ENCODE assay signal across 24 cellular contexts in the genomic region with DNA sequence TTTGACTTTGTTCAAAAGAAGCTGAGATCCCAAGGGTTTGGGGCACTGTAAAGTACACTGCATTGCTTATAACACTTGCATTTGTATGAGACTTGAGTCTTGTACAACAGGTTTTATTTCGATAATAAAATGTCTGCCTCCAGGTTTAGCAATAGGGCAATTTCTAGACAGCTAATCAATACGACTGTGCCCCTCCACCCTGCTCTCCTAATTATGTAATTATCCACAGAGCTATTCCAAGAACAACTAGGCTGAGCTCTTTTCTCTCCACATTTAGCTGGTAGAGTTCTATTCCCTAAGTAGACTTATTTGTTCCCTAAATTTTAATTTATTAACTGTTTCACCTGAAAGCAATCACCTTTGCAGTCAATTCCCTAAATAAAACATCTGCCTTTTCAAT. TPM values are rescaled to one million over a fixed set of nuclear protein-coding genes. Genes with fewer than 3 reads are reported as not detected.
A peak's percentile ranks its signal among the peaks of the same experiment; 100 is the strongest.
DNase-seq lines count a peak whose midpoint lies in the region; ATAC-seq and TF ChIP-seq lines count a peak whose summit lies in the region.
"Had no signal": no experiment of that assay in that cellular context is flagged by ENCODE, and none has a peak within 500 bp of the region (broad histone marks: within the 10 kb centered on the region; RNA-seq: fewer than 3 reads in every experiment).

No MANE protein-coding gene starts in this region.

- H3K27ac ChIP-seq in OCI-LY3 (ENCODE audit: low read length) (peak overlapping the region; percentile 38; the same call in 1 of the 2 replicates), trophoblast cell (ENCODE audit: low read depth, low read length) (peak overlapping the region; percentile 74), OCI-LY7 (ENCODE audit: low read depth, low read length, poor library complexity, severe bottlenecking) (no peak overlapping the region)
- H3K27ac ChIP-seq: Peyer's patch had no signal

- H3K9me2 ChIP-seq in OCI-LY7 (ENCODE audit: insufficient read depth, low read length) = no peaks in the 10 kb centered on the region

- H3K9ac ChIP-seq in OCI-LY3 (ENCODE audit: low read length) (peak overlapping the region; percentile 10; the same call in 1 of the 2 replicates), trophoblast cell (ENCODE audit: low read length) (no peak overlapping the region)

- H3K23ac ChIP-seq in trophoblast cell (ENCODE audit: low read length) = no peak overlapping the region

- POLR2A ChIA-PET in OCI-LY7 (lab: Charles Lee) = no interaction called here

- no peak overlapping the region for H3K14ac ChIP-seq in trophoblast cell (ENCODE audit: low read length)

- H3K9me3 ChIP-seq in OCI-LY3 (ENCODE audit: insufficient read depth, low read length) (no peaks in the 10 kb centered on the region), trophoblast cell (ENCODE audit: insufficient read depth, low read depth, low read length) (no peaks in the 10 kb centered on the region), OCI-LY7 (ENCODE audit: low read length) (no peaks in the 10 kb centered on the region)
- H3K9me3 ChIP-seq: HAP-1, MG63, Peyer's patch had no signal

- peak overlapping the region; percentile 93 for H2BK120ac ChIP-seq in trophoblast cell (ENCODE audit: insufficient read depth, low read length, poor library complexity)

- no peak for TF ChIP-seq CTCF in OCI-LY3 (IDR thresholded peaks at IDR 0.05; ENCODE audit: low read depth, low read length)
- no peak for TF ChIP-seq CTCF in OCI-LY7 (conservative IDR thresholded peaks at IDR 0.05; ENCODE audit: low read length)

- peak in 2 of 3 experiments; percentile 43 to 76 for DNase-seq in NCI-H1417 (lab: John Stamatoyannopoulos, UW)
- no peak for DNase-seq in NCI-H1417 treated with DMSO at 0.1 percent for 48 hours (lab: John Stamatoyannopoulos, UW)
- peak; percentile 77 for DNase-seq in NCI-H146 (lab: John Stamatoyannopoulos, UW)
- DNase-seq in trophoblast cell = no peak
- DNase-seq in OCI-M1 (lab: John Stamatoyannopoulos, UW) = no peak
- no peak for DNase-seq in OCI-LY7 (ENCODE audit: low spot score)
- DNase-seq: GOT3, HFFc6, KBM-7, MG63, NCI-H1694, NCI-H2029 treated with DMSO at 0.1 percent for 48 hours, NCI-H2171, NCI-H226, NCI-H510A, NCI-H774, Peyer's patch, SHP77 treated with DMSO at 0.1 percent for 48 hours, T-helper 1 cell had no signal

- H3K4me1 ChIP-seq in OCI-LY3 (ENCODE audit: low read length) (peaks cover 30% of the 10 kb centered on the region), trophoblast cell (ENCODE audit: control insufficient read depth in 1 of 2, insufficient read depth in 2 of 2, low read length in 2 of 2) (peaks cover 9 to 11% of the 10 kb centered on the region in 2 experiments), OCI-LY7 (ENCODE audit: insufficient read depth, low read length, poor library complexity, severe bottlenecking) (no peaks in the 10 kb centered on the region)
- H3K4me1 ChIP-seq: Peyer's patch had no signal

- no peak for ATAC-seq in GM21825 (IDR thresholded peaks at IDR 0.05; ENCODE audit: unreplicated experiment)

- peaks cover 10% of the 10 kb centered on the region for H3K79me1 ChIP-seq in trophoblast cell (ENCODE audit: low read length)

- H3K4me2 ChIP-seq in OCI-LY3 (ENCODE audit: low read length) (peak overlapping the region; percentile 76), trophoblast cell (ENCODE audit: low read length) (no peak overlapping the region), OCI-LY7 (ENCODE audit: low read length) (no peak overlapping the region)

- H3K18ac ChIP-seq in trophoblast cell (ENCODE audit: low read length) = no peak overlapping the region

- H3K79me2 ChIP-seq in OCI-LY3 (ENCODE audit: low read length) (no peaks in the 10 kb centered on the region), trophoblast cell (ENCODE audit: control insufficient read depth, insufficient read depth, low read length, poor library complexity) (no peaks in the 10 kb centered on the region), OCI-LY7 (ENCODE audit: insufficient read depth, low read depth, low read length) (no peaks in the 10 kb centered on the region)

- H3K36me3 ChIP-seq in OCI-LY3 (replicated peaks; ENCODE audit: low read depth, low read length) (no peaks in the 10 kb centered on the region), trophoblast cell (ENCODE audit: control insufficient read depth in 1 of 2, insufficient read depth in 2 of 2, low read length in 2 of 2) (no peaks in the 10 kb centered on the region), OCI-LY7 (ENCODE audit: insufficient read depth, low read length) (no peaks in the 10 kb centered on the region)
- H3K36me3 ChIP-seq: HAP-1, MG63, Peyer's patch had no signal

- H2AFZ ChIP-seq in OCI-LY3 (ENCODE audit: low read depth, low read length) = peak overlapping the region; percentile 49; the same call in 1 of the 2 replicates
- H2AFZ ChIP-seq in trophoblast cell (ENCODE audit: insufficient read depth, low read length, poor library complexity) = no peak overlapping the region
- H2AFZ ChIP-seq in OCI-LY7 (ENCODE audit: low read length) = no peak overlapping the region

- H3K4me3 ChIP-seq in OCI-LY3 (ENCODE audit: low read length) = no peak overlapping the region
- H3K4me3 ChIP-seq in trophoblast cell (ENCODE audit: low read depth, low read length) = no peak overlapping the region
- H3K4me3 ChIP-seq in OCI-LY7 (ENCODE audit: low read depth, low read length, poor library complexity, severe bottlenecking) = no peak overlapping the region
- H3K4me3 ChIP-seq: HAP-1, MG63, Peyer's patch had no signal

- H4K20me1 ChIP-seq in OCI-LY3 (ENCODE audit: insufficient read depth, low read length) (no peaks in the 10 kb centered on the region), OCI-LY7 (ENCODE audit: insufficient read depth, low read length) (no peaks in the 10 kb centered on the region)

- no peak overlapping the region for H4K8ac ChIP-seq in trophoblast cell (ENCODE audit: low read depth, low read length)

- intact Hi-C loops in OCI-LY7 (cut with micrococcal nuclease; ENCODE audit: unreplicated experiment) = no loop called here

- H4K12ac ChIP-seq in trophoblast cell (ENCODE audit: low read depth, low read length) = no peak overlapping the region

- CTCF ChIA-PET in OCI-LY7 (lab: Charles Lee; ENCODE audit: unreplicated experiment) = no interaction called here

- H3K27me3 ChIP-seq in OCI-LY3 (ENCODE audit: low read depth, low read length) = no peaks in the 10 kb centered on the region
- H3K27me3 ChIP-seq in trophoblast cell (ENCODE audit: insufficient read depth, low read length) = no peaks in the 10 kb centered on the region
- H3K27me3 ChIP-seq: MG63, Peyer's patch had no signal

- no CpG with 5 or more reads among the region's 2 CpGs for WGBS in trophoblast cell (ENCODE audit: extremely low coverage, insufficient coverage, insufficient read length)

- H2AK5ac ChIP-seq in trophoblast cell (ENCODE audit: low read length) = no peak overlapping the region

- no peak overlapping the region for H3K4ac ChIP-seq in trophoblast cell (ENCODE audit: low read depth, low read length)

- H4K91ac ChIP-seq in trophoblast cell (ENCODE audit: low read depth, low read length) = no peak overlapping the region

- no peak overlapping the region for H2BK12ac ChIP-seq in trophoblast cell (ENCODE audit: low read length)

- BruUV-seq in OCI-LY7 (replicated peaks; lab: Mats Ljungman, UMichigan) = no TSS peak

- H2BK5ac ChIP-seq in trophoblast cell (ENCODE audit: low read depth, low read length, poor library complexity) = peak overlapping the region; percentile 93

RNA-seq across cellular contexts. Expression of a gene that starts 52.9 kb away (rescaled TPM):
- polyA plus RNA-seq in trophoblast cell (2013) = not detected in 2 replicates
- not detected in 2 replicates for total RNA-seq in OCI-LY7 (2014; rRNA removed; shearing (Covaris generic))
- total RNA-seq in OCI-LY7 (2022) = not detected in 2 replicates
- total RNA-seq: A172, HFFc6, Peyer's patch had no signal
- polyA plus RNA-seq: BJ had no signal

Comparison
In these comparisons a context has a peak if more than half of its experiments do, and no peak if none do; other contexts are left out.
1. DNase-seq: peak in NCI-H1417 (2 of 3) and NCI-H146 (single experiment); none in NCI-H1417 treated with DMSO at 0.1 percent for 48 hours (single experiment), trophoblast cell (0 of 2), OCI-M1 (single experiment) and OCI-LY7 (single experiment).